In genomic region chrX:16185725-16186136, GRCh38 we compare ENCODE assay signal across 1 cellular context.
TF ChIP-seq lines count a peak whose summit lies in the region.

No MANE protein-coding gene starts in this region.

TF ChIP-seq in H1, 55 proteins besides CTCF, POLR2A, EP300 and RAD21:
- TF ChIP-seq BRCA1 (IDR thresholded peaks at IDR 0.05; ENCODE audit: low read depth, low read length) (no peak), TCF12 (IDR thresholded peaks at IDR 0.05; ENCODE audit: low read depth, low read length) (no peak), RXRA (IDR thresholded peaks at IDR 0.05; ENCODE audit: insufficient read depth, low read depth, low read length) (no peak), CEBPB (IDR thresholded peaks at IDR 0.05; ENCODE audit: low read depth, low read length) (no peak), CHD1 (IDR thresholded peaks at IDR 0.05; ENCODE audit: low read depth, low read length) (no peak), CBX8 (IDR thresholded peaks at IDR 0.05; ENCODE audit: borderline replicate concordance, low read depth, low read length) (no peak), TAF7 (optimal IDR thresholded peaks at IDR 0.05; ENCODE audit: borderline replicate concordance, low read depth, low read length) (no peak)
TF ChIP-seq in H1: peak in this region for 0.
